19 cellular contexts compared by ENCODE assay signal in the genomic region with DNA sequence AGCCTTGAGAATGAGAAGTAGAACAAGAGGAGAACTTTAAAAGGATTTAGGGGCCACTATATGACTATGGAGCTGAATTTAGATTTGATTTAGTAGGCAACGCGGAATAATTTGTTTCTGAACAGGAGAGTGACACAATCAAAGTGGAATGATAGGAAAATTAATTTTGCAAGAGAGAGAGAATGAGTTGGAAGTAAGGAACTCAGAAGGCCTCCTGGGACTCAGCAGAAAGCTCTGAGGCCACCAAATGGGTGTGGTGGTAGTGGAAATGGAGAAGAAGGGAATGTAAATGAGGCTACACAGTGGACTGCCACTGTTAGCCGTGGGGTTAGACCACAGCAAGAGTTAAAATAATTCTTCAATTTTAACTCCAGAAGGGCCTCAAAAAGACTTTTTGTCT.
"Had no signal": no experiment of that assay in that cellular context is flagged by ENCODE, and none has a peak within 500 bp of the region (broad histone marks: within the 10 kb centered on the region; RNA-seq: fewer than 3 reads in every experiment).

No MANE protein-coding gene starts in this region.

- H3K4me3 Mint-ChIP-seq: central memory CD8-positive, alpha-beta T cell; naive thymus-derived CD8-positive, alpha-beta T cell; neural crest cell; type B pancreatic cell had no signal

- H3K27me3 Mint-ChIP-seq: central memory CD8-positive, alpha-beta T cell; type B pancreatic cell had no signal

- H3K36me3 ChIP-seq: uterus had no signal

- H3K27ac ChIP-seq: sigmoid colon, stomach, uterus had no signal

- H3K4me1 ChIP-seq: sigmoid colon, stomach, uterus had no signal

- H3K36me3 Mint-ChIP-seq: naive thymus-derived CD8-positive, alpha-beta T cell; type B pancreatic cell had no signal

- H3K9me3 Mint-ChIP-seq: type B pancreatic cell had no signal

- H3K27me3 ChIP-seq: sigmoid colon, stomach, uterus had no signal

- DNase-seq: cortex of kidney; erythroblast; foreskin melanocyte; head of caudate nucleus; hypothalamus; kidney glomerular epithelial cell; mammary epithelial cell; mucosa of descending colon; naive thymus-derived CD8-positive, alpha-beta T cell; posterior cingulate gyrus; sigmoid colon; small intestine; stimulated activated CD4-positive, alpha-beta T cell treated with anti-CD3 and anti-CD28 coated beads, Interleukin-12 subunit alpha, Interleukin-12 subunit beta, amount 100 ng/mL, for 4 hours; stimulated activated naive CD4-positive, alpha-beta T cell; stomach; uterus had no signal

- H3K4me3 ChIP-seq: mucosa of descending colon, sigmoid colon, stomach, uterus had no signal

- H3K27ac Mint-ChIP-seq: naive thymus-derived CD8-positive, alpha-beta T cell; type B pancreatic cell had no signal

- H3K4me1 Mint-ChIP-seq: central memory CD8-positive, alpha-beta T cell; naive thymus-derived CD8-positive, alpha-beta T cell; neural crest cell had no signal

- H3K9me3 ChIP-seq: mucosa of descending colon had no signal

- ATAC-seq: mucosa of descending colon; naive thymus-derived CD8-positive, alpha-beta T cell had no signal
